22 cellular contexts compared by ENCODE assay signal in the genomic region with DNA sequence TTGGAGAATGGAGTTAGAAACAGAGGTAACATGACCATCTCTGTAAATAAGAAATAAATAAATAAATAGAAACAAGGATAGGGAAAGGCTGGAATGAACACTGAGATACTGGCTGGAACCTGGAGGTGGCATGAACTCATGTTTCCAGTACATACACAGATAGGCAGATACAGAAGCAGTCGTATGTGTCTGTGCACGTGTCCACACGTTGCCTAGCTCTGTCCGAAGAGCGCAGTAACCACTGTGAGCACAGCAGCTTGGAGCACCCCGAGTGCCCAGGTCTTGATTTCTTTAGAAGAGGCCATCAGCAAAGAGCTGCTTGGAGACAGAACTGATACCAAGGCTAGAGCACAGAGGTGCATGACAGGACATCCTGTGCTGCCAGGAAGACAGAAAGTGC. TPM values are rescaled to one million over a fixed set of nuclear protein-coding genes. Genes with fewer than 3 reads are reported as not detected.
DNase-seq lines count a peak whose midpoint lies in the region; ATAC-seq and TF ChIP-seq lines count a peak whose summit lies in the region.
"Had no signal": no experiment of that assay in that cellular context is flagged by ENCODE, and none has a peak within 500 bp of the region (broad histone marks: within the 10 kb centered on the region; RNA-seq: fewer than 3 reads in every experiment).

No MANE protein-coding gene starts in this region.

- H3K4me3 ChIP-seq in osteoblast (ENCODE audit: insufficient read depth, low read length): no peak overlapping the region
- H3K4me3 ChIP-seq: BLaER1, GM12878 had no signal

- H3K36me3 ChIP-seq in osteoblast (ENCODE audit: insufficient read depth, low read length): peaks cover 51% of the 10 kb centered on the region

- no peak for DNase-seq in Right ventricle myocardium inferior (ENCODE audit: missing footprints)
- no peak for DNase-seq in cardiac septum (ENCODE audit: low spot score)
- DNase-seq in left ventricle myocardium superior: peak; percentile 29
- DNase-seq in osteoblast (ENCODE audit: insufficient read length, low spot score, missing footprints): peak; percentile 42
- DNase-seq in dedifferentiated amniotic fluid mesenchymal stem cell (ENCODE audit: extremely low spot score): no peak
- no peak for DNase-seq in ecto neural progenitor cell (ENCODE audit: low spot score)
- no peak for DNase-seq in HT-29 (ENCODE audit: low spot score)
- DNase-seq: 8988T; Calu3; CD4-positive, alpha-beta memory T cell; DMS 273 treated with DMSO at 0.1 percent for 48 hours; DMS53; DND-41; EL; H9 had no signal

- no peaks in the 10 kb centered on the region for H3K27me3 ChIP-seq in osteoblast (ENCODE audit: insufficient read depth, low read length)
- H3K27me3 ChIP-seq: BLaER1 had no signal

- H2AFZ ChIP-seq in osteoblast (ENCODE audit: low read length): no peak overlapping the region

- no peaks in the 10 kb centered on the region for H3K4me1 ChIP-seq in osteoblast (ENCODE audit: insufficient read depth, low read length)

- no peak for TF ChIP-seq CTCF in osteoblast (IDR thresholded peaks at IDR 0.05; ENCODE audit: extremely low read depth, low read depth, low read length)

- H3K36me3 Mint-ChIP-seq in activated T-helper 17 cell treated with anti-CD3 and anti-CD28 coated beads, Interleukin-2, amount 50 U/mL, for 72 hours (ENCODE audit: low read depth): peaks cover 96% of the 10 kb centered on the region

- no peaks in the 10 kb centered on the region for H3K27me3 Mint-ChIP-seq in activated T-helper 17 cell treated with anti-CD3 and anti-CD28 coated beads, Interleukin-2, amount 50 U/mL, for 72 hours
- H3K27me3 Mint-ChIP-seq: CD4-positive, alpha-beta memory T cell had no signal

- peak overlapping the region; percentile 22 for H3K27ac Mint-ChIP-seq in activated T-helper 17 cell treated with anti-CD3 and anti-CD28 coated beads, Interleukin-2, amount 50 U/mL, for 72 hours
- H3K27ac Mint-ChIP-seq: H9 had no signal

- no peak overlapping the region for H3K4me2 ChIP-seq in osteoblast (ENCODE audit: insufficient read depth, low read length)

- no peaks in the 10 kb centered on the region for H3K9me3 ChIP-seq in osteoblast (ENCODE audit: low read depth, low read length)
- H3K9me3 ChIP-seq: BLaER1 had no signal

- intact Hi-C loops in Right ventricle myocardium inferior (cut with DNase I): loop anchor here (10.0 kb wide), 1 partner anchor 405 kb away; no protein-coding TSS in a partner anchor
- intact Hi-C loops in cardiac septum (cut with DNase I): no loop called here
- intact Hi-C loops in left ventricle myocardium superior (cut with micrococcal nuclease): no loop called here

- H4K20me1 ChIP-seq in osteoblast (ENCODE audit: insufficient read depth, low read length): peaks cover 8% of the 10 kb centered on the region

- H3K4me3 Mint-ChIP-seq in activated T-helper 17 cell treated with anti-CD3 and anti-CD28 coated beads, Interleukin-2, amount 50 U/mL, for 72 hours: no peak overlapping the region
- H3K4me3 Mint-ChIP-seq: CD14-positive monocyte; CD4-positive, alpha-beta memory T cell; H9 had no signal

- peaks cover 21% of the 10 kb centered on the region for H3K79me2 ChIP-seq in osteoblast (ENCODE audit: insufficient read depth, low read length)

- H3K27ac ChIP-seq in osteoblast (ENCODE audit: low read depth, low read length): no peak overlapping the region

- ATAC-seq in Right ventricle myocardium inferior (peak; percentile 18), left ventricle myocardium superior (peak; percentile 21)
- no peak for ATAC-seq in activated T-helper 17 cell treated with anti-CD3 and anti-CD28 coated beads, Interleukin-2, amount 50 U/mL, for 72 hours (replicated peaks)
- ATAC-seq: GM12878 had no signal

- H3K9me3 Mint-ChIP-seq in activated T-helper 17 cell treated with anti-CD3 and anti-CD28 coated beads, Interleukin-2, amount 50 U/mL, for 72 hours: no peaks in the 10 kb centered on the region
- H3K9me3 Mint-ChIP-seq: CD14-positive monocyte; CD4-positive, alpha-beta memory T cell; H9 had no signal

- peaks cover 4% of the 10 kb centered on the region for H3K4me1 Mint-ChIP-seq in activated T-helper 17 cell treated with anti-CD3 and anti-CD28 coated beads, Interleukin-2, amount 50 U/mL, for 72 hours
- H3K4me1 Mint-ChIP-seq: H9 had no signal

RNA-seq across cellular contexts. Expression of a gene that starts 37.1 kb away (rescaled TPM):
- total RNA-seq in Right ventricle myocardium inferior: 3.1 TPM
- total RNA-seq in cardiac septum: not detected
- not detected for total RNA-seq in activated T-helper 17 cell treated with anti-CD3 and anti-CD28 coated beads, Interleukin-2, amount 50 U/mL, for 72 hours
- 2.0 TPM for total RNA-seq in left ventricle myocardium superior
- total RNA-seq in osteoblast: not detected in 2 replicates
- not detected in 2 replicates for total RNA-seq in HT-29 (2014; rRNA removed; shearing (Covaris generic))
- total RNA-seq: A673; Calu3; CD4-positive, alpha-beta memory T cell; G401; GM12878; H1 had no signal

RNA-seq across cellular contexts. Expression of a gene that starts 37.1 kb away (rescaled TPM):
- total RNA-seq in Right ventricle myocardium inferior (70.2 TPM), cardiac septum (53.2 TPM), left ventricle myocardium superior (80.8 TPM), osteoblast (114 and 133 TPM in 2 replicates)
- total RNA-seq in activated T-helper 17 cell treated with anti-CD3 and anti-CD28 coated beads, Interleukin-2, amount 50 U/mL, for 72 hours: 10 to 100 TPM; 44.0 to 54.4 TPM
- 50.1 and 57.4 TPM in 2 replicates for total RNA-seq in HT-29 (2014; rRNA removed; shearing (Covaris generic))

Comparison
In these comparisons a context has a peak if more than half of its experiments do, and no peak if none do; other contexts are left out.
1. DNase-seq: peak in left ventricle myocardium superior (single experiment) and osteoblast (single experiment); none in Right ventricle myocardium inferior (single experiment), cardiac septum (single experiment), dedifferentiated amniotic fluid mesenchymal stem cell (single experiment), ecto neural progenitor cell (single experiment) and HT-29 (single experiment).